Comparison of ENCODE assay signal across 14 cellular contexts in genomic region chr17:28773736-28774135, GRCh38. TPM values are rescaled to one million over a fixed set of nuclear protein-coding genes. Genes with fewer than 3 reads are reported as not detected.
DNase-seq lines count a peak whose midpoint lies in the region; ATAC-seq and TF ChIP-seq lines count a peak whose summit lies in the region.
"Had no signal": no experiment of that assay in that cellular context is flagged by ENCODE, and none has a peak within 500 bp of the region (broad histone marks: within the 10 kb centered on the region; RNA-seq: fewer than 3 reads in every experiment).

No MANE protein-coding gene starts in this region.

- TF ChIP-seq CTCF in cardiac muscle cell (IDR thresholded peaks at IDR 0.05; ENCODE audit: low read depth, low read length) (no peak), fibroblast of mammary gland (conservative IDR thresholded peaks at IDR 0.05; ENCODE audit: control insufficient read depth, insufficient read depth, low read depth, low read length) (no peak), stomach (IDR thresholded peaks at IDR 0.05) (no peak)

- H3K4me1 Mint-ChIP-seq in T-helper 17 cell = peaks cover 23% of the 10 kb centered on the region

- H3K27me3 Mint-ChIP-seq in T-helper 17 cell = no peaks in the 10 kb centered on the region
- H3K27me3 Mint-ChIP-seq: CD8-positive, alpha-beta memory T cell had no signal

- H3K4me3 Mint-ChIP-seq in T-helper 17 cell = no peak overlapping the region
- H3K4me3 Mint-ChIP-seq: CD8-positive, alpha-beta memory T cell had no signal

- ATAC-seq in left cardiac atrium (no peak), T-helper 17 cell (no peak), HG02588 (IDR thresholded peaks at IDR 0.05; ENCODE audit: unreplicated experiment) (no peak), GM19463 (IDR thresholded peaks at IDR 0.05; ENCODE audit: unreplicated experiment) (no peak)

- H3K36me3 Mint-ChIP-seq in T-helper 17 cell (ENCODE audit: low read depth) = no peaks in the 10 kb centered on the region

- H3K36me3 ChIP-seq in cardiac muscle cell (no peaks in the 10 kb centered on the region), stomach (no peaks in the 10 kb centered on the region)

- peak overlapping the region; percentile 43 for H3K27ac Mint-ChIP-seq in T-helper 17 cell

- TF ChIP-seq EP300 in stomach (IDR thresholded peaks at IDR 0.05) = no peak

- H3K27me3 ChIP-seq in cardiac muscle cell (no peaks in the 10 kb centered on the region), stomach (no peaks in the 10 kb centered on the region)
- H3K27me3 ChIP-seq: BLaER1 had no signal

- H3K9me3 ChIP-seq in cardiac muscle cell (ENCODE audit: low read depth) (no peaks in the 10 kb centered on the region), T-helper 17 cell (ENCODE audit: control insufficient read depth, low read length, poor library complexity, severe bottlenecking) (no peaks in the 10 kb centered on the region), stomach (no peaks in the 10 kb centered on the region)
- H3K9me3 ChIP-seq: BLaER1 had no signal

- no peak for TF ChIP-seq POLR2A in stomach (IDR thresholded peaks at IDR 0.05)

- H3K27ac ChIP-seq in cardiac muscle cell = peak overlapping the region; percentile 31
- no peak overlapping the region for H3K27ac ChIP-seq in stomach
- H3K27ac ChIP-seq: BLaER1 had no signal

- WGBS in stomach, 5 donors = 81 to 93% (median 90%) methylated on average over 6 of the region's 6 CpGs

- H3K4me3 ChIP-seq in cardiac muscle cell = no peak overlapping the region
- H3K4me3 ChIP-seq in fibroblast of mammary gland (ENCODE audit: control insufficient read depth, low read depth, low read length) = no peak overlapping the region
- H3K4me3 ChIP-seq in stomach = no peak overlapping the region
- H3K4me3 ChIP-seq: BLaER1 had no signal

- intact Hi-C loops in left cardiac atrium (cut with DNase I) (no loop called here), stomach (cut with DNase I; ENCODE audit: low total_unique reads) (no loop called here)

- DNase-seq in cardiac muscle cell (ENCODE audit: low read depth in 1 of 2, low spot score in 1 of 2) (no peak), left cardiac atrium (no peak), T-helper 17 cell (no peak), fibroblast of mammary gland (ENCODE audit: low read depth) (peak; percentile 10), stomach (peak; percentile 14), NCI-H1048 (lab: John Stamatoyannopoulos, UW) (no peak)
- DNase-seq: CD8-positive, alpha-beta memory T cell; GF-D8; MM.1S; NCI-H187 treated with DMSO at 0.1 percent for 48 hours; NCI-H510A treated with DMSO at 0.1 percent for 48 hours had no signal

- H3K4me1 ChIP-seq in cardiac muscle cell (ENCODE audit: low read depth) (no peaks in the 10 kb centered on the region), stomach (peaks cover 0 to 8% (median 4%) of the 10 kb centered on the region in 4 donors)

RNA-seq across cellular contexts. Expression of gene TRAF4, which starts 29.9 kb away (rescaled TPM):
- total RNA-seq in cardiac muscle cell = 53.8 and 57.8 TPM in 2 replicates
- 27.2 and 34.1 TPM in 2 replicates for polyA plus RNA-seq in cardiac muscle cell
- total RNA-seq in left cardiac atrium = 1 to 10 TPM; 6.6 to 9.8 TPM
- total RNA-seq in T-helper 17 cell = 100 to 1,000 TPM; 326 to 362 TPM
- 100 to 1,000 TPM in 3 of 5 donors, 10 to 100 TPM in 2; 29.0 to 383 (median 151) TPM for total RNA-seq in stomach
- 10 to 100 TPM; 33.3 to 38.2 (median 34.4) TPM for polyA plus RNA-seq in stomach

RNA-seq across cellular contexts. Expression of gene NEK8, which starts 45.1 kb away (rescaled TPM):
- total RNA-seq in cardiac muscle cell (5.0 and 7.7 TPM in 2 replicates), left cardiac atrium (1 to 10 TPM in 1 of 2 donors, under 1 TPM in 1; 0.85 to 1.3 TPM), T-helper 17 cell (1 to 10 TPM; 5.8 to 8.8 TPM), stomach (10 to 100 TPM in 1 of 5 donors, 1 to 10 TPM in 3, not detected in 1; 2.8 to 17.8 (median 7.5) TPM)
- polyA plus RNA-seq in cardiac muscle cell (9.0 and 13.6 TPM in 2 replicates), stomach (1 to 10 TPM; 2.8 to 3.4 (median 3.1) TPM)

RNA-seq across cellular contexts. Expression of gene TLCD1, which starts 47.7 kb away (rescaled TPM):
- total RNA-seq in cardiac muscle cell (3.0 and 7.8 TPM in 2 replicates), left cardiac atrium (1 to 10 TPM; 3.5 to 3.7 TPM), T-helper 17 cell (1 to 10 TPM; 1.1 to 1.4 TPM), stomach (10 to 100 TPM in 2 of 5 donors, 1 to 10 TPM in 1, not detected in 2; 2.6 to 21.0 (median 11.7) TPM)
- polyA plus RNA-seq in cardiac muscle cell (7.2 and 15.4 TPM in 2 replicates), stomach (10 to 100 TPM in 1 of 3 donors, 1 to 10 TPM in 2; 6.3 to 13.0 (median 8.2) TPM)
- polyA plus RNA-seq: CD8-positive, alpha-beta memory T cell had no signal

RNA-seq across cellular contexts. Expression of gene RPL23A, which starts 54.0 kb away (rescaled TPM):
- 332 and 489 TPM in 2 replicates for total RNA-seq in cardiac muscle cell
- 944 and 1,028 TPM in 2 replicates for polyA plus RNA-seq in cardiac muscle cell
- 100 to 1,000 TPM; 894 to 914 TPM for total RNA-seq in left cardiac atrium
- 1,000 to 10,000 TPM; 2,757 to 2,860 TPM for total RNA-seq in T-helper 17 cell
- total RNA-seq in stomach = 1,000 to 10,000 TPM in 1 of 5 donors, 100 to 1,000 TPM in 4; 221 to 1,205 (median 504) TPM
- polyA plus RNA-seq in stomach = 1,000 to 10,000 TPM; 1,260 to 1,750 (median 1,417) TPM

RNA-seq across cellular contexts. Expression of gene RAB34, which starts 56.1 kb away (rescaled TPM):
- 256 and 276 TPM in 2 replicates for total RNA-seq in cardiac muscle cell
- 177 and 186 TPM in 2 replicates for polyA plus RNA-seq in cardiac muscle cell
- total RNA-seq in left cardiac atrium = 10 to 100 TPM; 37.2 to 53.8 TPM
- 10 to 100 TPM in 1 of 2 donors, 1 to 10 TPM in 1; 8.3 to 24.3 TPM for total RNA-seq in T-helper 17 cell
- 100 to 1,000 TPM in 1 of 5 donors, 10 to 100 TPM in 4; 35.6 to 101 (median 95.5) TPM for total RNA-seq in stomach
- polyA plus RNA-seq in stomach = 10 to 100 TPM; 53.1 to 80.1 (median 70.6) TPM

Comparison
In these comparisons a context has a peak if more than half of its experiments do, and no peak if none do; other contexts are left out.
1. DNase-seq: peak in fibroblast of mammary gland (single experiment) and stomach (single experiment); none in cardiac muscle cell (0 of 2), left cardiac atrium (single experiment), T-helper 17 cell (0 of 3) and NCI-H1048 (single experiment).